In genomic region chr7:104838537-104839299, GRCh38 we compare ENCODE assay signal across 26 cellular contexts.
DNase-seq lines count a peak whose midpoint lies in the region; ATAC-seq, FAIRE-seq and TF ChIP-seq lines count a peak whose summit lies in the region.
"Had no signal": no experiment of that assay in that cellular context is flagged by ENCODE, and none has a peak within 500 bp of the region (broad histone marks: within the 10 kb centered on the region; RNA-seq: fewer than 3 reads in every experiment).

No MANE protein-coding gene starts in this region.

- POLR2A ChIA-PET in GM12878 (lab: Charles Lee): no interaction called here

- WGBS in GM12878 (ENCODE audit: insufficient coverage, insufficient replicate concordance, low lambda C conversion rate, missing lambda C conversion rate): 2% methylated on average over 3 of the region's 3 CpGs
- WGBS in sigmoid colon, 2 donors: 38 to 75% methylated on average over 3 of the region's 3 CpGs

- no TSS peak for BruUV-seq in GM12878 (replicated peaks; lab: Mats Ljungman, UMichigan)

- no peaks in the 10 kb centered on the region for H3K36me3 ChIP-seq in BLaER1 treated with 17β-estradiol and CSF1 and Interleukin-3, amounts not matched to agents 10 nM and 100 nM
- H3K36me3 ChIP-seq in GM12878 (ENCODE audit: control insufficient read depth in 2 of 2, insufficient read depth in 2 of 2, low read length in 1 of 2) (no peaks in the 10 kb centered on the region), sigmoid colon (no peaks in the 10 kb centered on the region)
- H3K36me3 ChIP-seq: HAP-1, tibial nerve had no signal

- H3K27me3 ChIP-seq in BLaER1 treated with 17β-estradiol and CSF1 and Interleukin-3, amounts not matched to agents 10 nM and 100 nM: no peaks in the 10 kb centered on the region
- no peaks in the 10 kb centered on the region for H3K27me3 ChIP-seq in GM12878 (replicated peaks in 1 of 2; ENCODE audit: control insufficient read depth in 2 of 2, insufficient read depth in 2 of 2, low read length in 1 of 2)
- no peaks in the 10 kb centered on the region for H3K27me3 ChIP-seq in sigmoid colon
- H3K27me3 ChIP-seq: tibial nerve had no signal

- intact Hi-C loops in GM12878 (cut with micrococcal nuclease; ENCODE audit: unreplicated experiment) (no loop called here), sigmoid colon (cut with DNase I) (no loop called here)

- peak overlapping the region in 10 of 11 experiments; percentile 13 to 59 (median 42); a peak in 17 of 22 replicates for H3K4me2 ChIP-seq in BLaER1 treated with 17β-estradiol and CSF1 and Interleukin-3, amounts not matched to agents 10 nM and 100 nM
- no peak overlapping the region for H3K4me2 ChIP-seq in GM12878 (ENCODE audit: control insufficient read depth, insufficient read depth)
- H3K4me2 ChIP-seq: A549 had no signal

- peak overlapping the region in 5 of 11 experiments; percentile 43 to 64 (median 56); a peak in 9 of 22 replicates for H3K27ac ChIP-seq in BLaER1 treated with 17β-estradiol and CSF1 and Interleukin-3, amounts not matched to agents 10 nM and 100 nM
- H3K27ac ChIP-seq in GM12878 (ENCODE audit: control insufficient read depth, insufficient read depth) (no peak overlapping the region), sigmoid colon (no peak overlapping the region)
- H3K27ac ChIP-seq: A549, tibial nerve had no signal

- DNase-seq in GM12878 (ENCODE audit: low read depth, low spot score) (no peak), sigmoid colon (no peak), iPS-NIHi11 (ENCODE audit: low spot score) (no peak), NCI-H1930 (lab: John Stamatoyannopoulos, UW) (no peak), KG1 (lab: John Stamatoyannopoulos, UW) (no peak)
- DNase-seq: activated CD4-positive, alpha-beta memory T cell treated with anti-CD3 and anti-CD28 coated beads for 36 hours; activated CD4-positive, CD25-positive, alpha-beta regulatory T cell treated with anti-CD3 and anti-CD28 coated beads, Interleukin-2, amount 50 U/mL, for 72 hours; activated naive CD4-positive, alpha-beta T cell treated with Interleukin-2 at 50 U/mL for 16 hours; CD4-positive, alpha-beta memory T cell; central memory CD4-positive, alpha-beta T cell; cortex of kidney; effector memory CD4-positive, alpha-beta T cell; erythroblast; left colon; NCI-H1436; SHP77; stimulated activated CD4-positive, alpha-beta T cell treated with anti-CD3 and anti-CD28 coated beads, Interleukin-12 subunit alpha, Interleukin-12 subunit beta, amount 100 ng/mL, for 4 hours; stimulated activated CD4-positive, alpha-beta T cell treated with anti-CD3 and anti-CD28 coated beads, Interleukin-2, amount 100 ng/mL, for 48 hours had no signal

- no peak overlapping the region for H3K4me3 ChIP-seq in BLaER1 treated with 17β-estradiol and CSF1 and Interleukin-3, amounts not matched to agents 10 nM and 100 nM
- H3K4me3 ChIP-seq in GM12878 (no peak overlapping the region), sigmoid colon (no peak overlapping the region)
- H3K4me3 ChIP-seq: A549, HAP-1, tibial nerve had no signal

- TF ChIP-seq EP300 in GM12878 (IDR thresholded peaks at IDR 0.05; ENCODE audit: borderline replicate concordance in 1 of 2, control insufficient read depth in 1 of 2, low read depth in 2 of 2, low read length in 2 of 2) (no peak), sigmoid colon (IDR thresholded peaks at IDR 0.05) (no peak)

- no peak for TF ChIP-seq RAD21 in GM12878 (IDR thresholded peaks at IDR 0.05; ENCODE audit: insufficient read depth, low read depth, low read length)

- ATAC-seq in GM21447 (IDR thresholded peaks at IDR 0.05; ENCODE audit: unreplicated experiment) (peak; percentile 70), HG03095 (IDR thresholded peaks at IDR 0.05; ENCODE audit: unreplicated experiment) (peak; percentile 49), GM12878 (peak; percentile 51)
- ATAC-seq: A549, left colon, Panc1, sciatic nerve had no signal

- H2AFZ ChIP-seq in GM12878 (ENCODE audit: control insufficient read depth, low read depth, low read length): no peak overlapping the region

- in situ Hi-C loops in GM12878 (cut with MboI): no loop called here

- no peaks in the 10 kb centered on the region for H3K79me2 ChIP-seq in GM12878 (ENCODE audit: control insufficient read depth, insufficient read depth, low read length)

- no peaks in the 10 kb centered on the region for H3K9me3 ChIP-seq in BLaER1 treated with 17β-estradiol and CSF1 and Interleukin-3, amounts not matched to agents 10 nM and 100 nM (replicated peaks in 1 of 11)
- H3K9me3 ChIP-seq in GM12878 (replicated peaks; ENCODE audit: control insufficient read depth, insufficient read depth, low read length) (no peaks in the 10 kb centered on the region; the same call in 2 of the 3 replicates), sigmoid colon (no peaks in the 10 kb centered on the region)
- H3K9me3 ChIP-seq: A549, HAP-1, tibial nerve had no signal

- CTCF ChIA-PET in GM12878 (lab: Yijun Ruan, JAX): interaction anchor here (0.6 to 2.6 kb wide), 8 partner anchors 10 to 208 kb away, joined by 3 to 16 read pairs (median 4); no protein-coding TSS in a partner anchor

- TF ChIP-seq CTCF in GM12878 (IDR thresholded peaks at IDR 0.05 in 2 of 3, conservative IDR thresholded peaks at IDR 0.05 in 1 of 3; ENCODE audit: control insufficient read depth in 2 of 3, extremely low read depth in 1 of 3, insufficient read depth in 1 of 3, low read depth in 3 of 3, low read length in 3 of 3): no peak
- TF ChIP-seq CTCF in sigmoid colon (IDR thresholded peaks at IDR 0.05): no peak

- FAIRE-seq in GM12878 (lab: Jason Lieb, UNC): no peak
- FAIRE-seq: A549 had no signal

- SMC1A ChIA-PET in GM12878 (lab: Charles Lee; ENCODE audit: uncharacterized antibody, unreplicated experiment): interaction anchor here (0.9 to 1.5 kb wide), 4 partner anchors 13 to 80 kb away, joined by 3 to 6 read pairs (median 3); no protein-coding TSS in a partner anchor

- TF ChIP-seq POLR2A in GM12878 (IDR thresholded peaks at IDR 0.05; ENCODE audit: low read depth, low read length) (no peak), sigmoid colon (IDR thresholded peaks at IDR 0.05) (no peak)

- H3K9ac ChIP-seq in BLaER1 treated with 17β-estradiol and CSF1 and Interleukin-3, amounts not matched to agents 10 nM and 100 nM: peak overlapping the region in 1 of 11 experiments; percentile 36; a peak in 1 of 22 replicates
- no peak overlapping the region for H3K9ac ChIP-seq in GM12878 (ENCODE audit: control insufficient read depth, insufficient read depth, low read length)

- no peaks in the 10 kb centered on the region for H4K20me1 ChIP-seq in BLaER1 treated with 17β-estradiol and CSF1 and Interleukin-3, amounts not matched to agents 10 nM and 100 nM
- H4K20me1 ChIP-seq in GM12878 (ENCODE audit: control insufficient read depth, insufficient read depth): no peaks in the 10 kb centered on the region

- RAD21 ChIA-PET in GM12878 (lab: Charles Lee; ENCODE audit: unreplicated experiment): interaction anchor here (0.5 to 1.1 kb wide), 2 partner anchors 58 to 399 kb away, joined by 3 to 6 read pairs; no protein-coding TSS in a partner anchor

- H3K4me1 ChIP-seq in BLaER1 treated with 17β-estradiol and CSF1 and Interleukin-3, amounts not matched to agents 10 nM and 100 nM: peaks cover 5 to 15% (median 8%) of the 10 kb centered on the region in 10 experiments; a peak in 16 of 20 replicates
- no peaks in the 10 kb centered on the region for H3K4me1 ChIP-seq in GM12878 (ENCODE audit: control insufficient read depth, insufficient read depth, low read length)
- H3K4me1 ChIP-seq in sigmoid colon: peaks cover 0 to 7% (median 3%) of the 10 kb centered on the region in 4 donors
- H3K4me1 ChIP-seq: A549, HAP-1, tibial nerve had no signal

TF ChIP-seq in GM12878, 131 proteins besides CTCF, POLR2A, EP300 and RAD21:
- no peak for TF ChIP-seq NFXL1 (IDR thresholded peaks at IDR 0.05; ENCODE audit: borderline replicate concordance)
- no peak for TF ChIP-seq EGR1 (IDR thresholded peaks at IDR 0.05; ENCODE audit: borderline replicate concordance in 1 of 2, low read depth in 2 of 2, low read length in 2 of 2)
- no peak for TF ChIP-seq NRF1 (conservative IDR thresholded peaks at IDR 0.05; ENCODE audit: low read depth, low read length)
- TF ChIP-seq SPI1 (IDR thresholded peaks at IDR 0.05; ENCODE audit: borderline replicate concordance, insufficient read depth, low read depth, low read length): peak; percentile 62; the same call in 1 of the 2 replicates
- no peak for TF ChIP-seq WRNIP1 (IDR thresholded peaks at IDR 0.05; ENCODE audit: borderline replicate concordance, low read depth, low read length)
- TF ChIP-seq SREBF1 (IDR thresholded peaks at IDR 0.05; ENCODE audit: low read length): no peak
- peak; percentile 57 for TF ChIP-seq MEF2B (IDR thresholded peaks at IDR 0.05; ENCODE audit: partially characterized antibody, poor library complexity, severe bottlenecking)
